Comparison of ENCODE assay signal across 24 cellular contexts in the genomic region with DNA sequence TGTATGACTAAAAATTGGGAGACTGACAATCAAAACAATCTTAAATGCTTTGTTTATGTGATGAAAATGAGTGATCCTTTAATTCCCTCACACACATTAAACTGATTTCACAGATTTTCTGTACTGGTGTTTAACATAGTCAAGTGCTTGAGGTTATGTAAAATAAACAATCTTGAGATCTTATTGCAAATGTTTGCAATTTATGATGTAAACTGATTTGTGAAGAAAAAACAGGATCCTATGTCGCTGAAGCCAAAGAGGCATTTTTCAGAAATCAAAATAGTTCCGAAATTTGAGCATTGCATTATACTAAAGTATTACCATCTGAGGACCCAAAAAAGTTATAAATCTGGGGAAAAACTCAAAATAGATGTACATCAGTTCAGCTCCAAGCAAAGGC. TPM values are rescaled to one million over a fixed set of nuclear protein-coding genes. Genes with fewer than 3 reads are reported as not detected.
"Had no signal": no experiment of that assay in that cellular context is flagged by ENCODE, and none has a peak within 500 bp of the region (broad histone marks: within the 10 kb centered on the region; RNA-seq: fewer than 3 reads in every experiment).

No MANE protein-coding gene starts in this region.

- H3K4me1 ChIP-seq: parathyroid adenoma, prostate gland had no signal

- H3K27me3 ChIP-seq: testis had no signal

- H3K36me3 ChIP-seq: esophagus muscularis mucosa, heart left ventricle, prostate gland, spleen, tibial nerve had no signal

- H3K9me3 ChIP-seq: prostate gland, testis, tibial nerve had no signal

- H3K4me3 Mint-ChIP-seq: naive thymus-derived CD4-positive, alpha-beta T cell; stimulated activated memory B cell treated with anti-CD40 and anti-IgM and Interleukin-4, amounts not matched to agents 10 μg/mL and 1 μg/mL and 100 μg/mL, for 72 hours; stimulated activated naive CD8-positive, alpha-beta T cell treated with anti-CD3 and anti-CD28 coated beads, Interleukin-15, amount 100 ng/mL, for 72 hours had no signal

- H2AFZ ChIP-seq: parathyroid adenoma had no signal

- H3K36me3 Mint-ChIP-seq: stimulated activated memory B cell treated with anti-CD40 and anti-IgM and Interleukin-4, amounts not matched to agents 10 μg/mL and 1 μg/mL and 100 μg/mL, for 72 hours had no signal

- DNase-seq: cortex of kidney; dorsolateral prefrontal cortex; effector CD8-positive, alpha-beta T cell; foreskin melanocyte; hypothalamus; kidney glomerular epithelial cell; mammary epithelial cell; nephron progenitor cell; spleen; stimulated activated CD4-positive, alpha-beta T cell treated with anti-CD3 and anti-CD28 coated beads, Interleukin-15, amount 100 ng/mL, for 24 hours; stimulated activated CD4-positive, alpha-beta T cell treated with anti-CD3 and anti-CD28 coated beads, Interleukin-1b, Interleukin-23, amount 100 ng/mL, for 48 hours; stimulated activated CD4-positive, alpha-beta T cell treated with anti-CD3 and anti-CD28 coated beads, Interleukin-4, amount 100 ng/mL, for 24 hours; stimulated activated naive CD8-positive, alpha-beta T cell treated with anti-CD3 and anti-CD28 coated beads, Interleukin-15, amount 100 ng/mL, for 72 hours; testis had no signal

- ATAC-seq: naive thymus-derived CD4-positive, alpha-beta T cell; stimulated activated memory B cell treated with anti-CD40 and anti-IgM and Interleukin-4, amounts not matched to agents 10 μg/mL and 1 μg/mL and 100 μg/mL, for 72 hours; stimulated activated naive CD8-positive, alpha-beta T cell treated with anti-CD3 and anti-CD28 coated beads, Interleukin-15, amount 100 ng/mL, for 72 hours had no signal

- H3K9ac ChIP-seq: parathyroid adenoma had no signal

- H3K27ac ChIP-seq: dorsolateral prefrontal cortex, epithelial cell of prostate, esophagus muscularis mucosa, heart left ventricle, parathyroid adenoma, prostate gland, spleen, testis had no signal

- H3K4me3 ChIP-seq: dorsolateral prefrontal cortex, esophagus muscularis mucosa, heart left ventricle, prostate gland had no signal

- H3K27ac Mint-ChIP-seq: nephron progenitor cell; stimulated activated memory B cell treated with anti-CD40 and anti-IgM and Interleukin-4, amounts not matched to agents 10 μg/mL and 1 μg/mL and 100 μg/mL, for 72 hours; stimulated activated naive CD8-positive, alpha-beta T cell treated with anti-CD3 and anti-CD28 coated beads, Interleukin-15, amount 100 ng/mL, for 72 hours had no signal

- H3K79me2 ChIP-seq: parathyroid adenoma had no signal

RNA-seq across cellular contexts. Expression of a gene that starts 12.7 kb away (rescaled TPM):
- total RNA-seq: liver; mononuclear cell; naive thymus-derived CD4-positive, alpha-beta T cell had no signal
